ENCODE assay signal across 35 cellular contexts in the genomic region with DNA sequence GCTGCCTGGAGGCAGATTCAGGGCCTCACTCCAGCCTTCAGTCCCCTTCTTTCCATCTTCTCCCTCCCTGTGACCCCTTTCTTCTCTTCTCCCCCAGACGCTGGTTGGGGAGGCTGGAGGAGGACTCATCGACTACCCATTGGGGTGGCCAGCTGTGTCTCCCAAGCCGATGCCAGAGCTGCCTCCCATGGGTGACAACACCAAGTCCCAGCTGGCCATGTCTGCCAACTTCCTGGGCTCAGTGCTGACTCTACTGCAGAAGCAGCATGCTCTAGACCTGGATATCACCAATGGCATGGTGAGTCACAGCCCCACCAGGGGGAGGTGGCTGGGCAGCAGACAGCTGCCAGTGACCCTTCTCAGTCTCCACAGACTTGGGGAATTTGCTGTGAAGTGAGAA. TPM values are rescaled to one million over a fixed set of nuclear protein-coding genes. Genes with fewer than 3 reads are reported as not detected.
"Had no signal": no experiment of that assay in that cellular context is flagged by ENCODE, and none has a peak within 500 bp of the region (broad histone marks: within the 10 kb centered on the region; RNA-seq: fewer than 3 reads in every experiment).

No MANE protein-coding gene starts in this region.

- DNase-seq: activated CD4-positive, alpha-beta memory T cell treated with anti-CD3 and anti-CD28 coated beads, Interleukin-2, amount 10 ng/mL, durations not matched to agents 7 days and 5 days; activated CD4-positive, alpha-beta T cell treated with anti-CD3 and anti-CD28 coated beads for 1 hour; activated CD4-positive, alpha-beta T cell treated with anti-CD3 and anti-CD28 coated beads, Interleukin-2, amount 10 ng/mL, durations not matched to agents 7 days and 5 days; activated CD8-positive, alpha-beta memory T cell treated with anti-CD3 and anti-CD28 coated beads, Interleukin-2, amount 50 U/mL, for 48 hours; activated gamma-delta T cell; activated T-cell treated with anti-CD3 and anti-CD28 coated beads, Interleukin-2, amount 50 U/mL, for 24 hours; anterior cingulate cortex; dermis blood vessel endothelial cell; effector CD8-positive, alpha-beta T cell; gastrocnemius medialis; glutamatergic neuron; islet precursor cell; left cardiac atrium; left ventricle myocardium superior; ovary; retina; sigmoid colon; stimulated activated CD4-positive, alpha-beta T cell treated with anti-CD3 and anti-CD28 coated beads, Interleukin-1b, Interleukin-23, amount 100 ng/mL, for 48 hours; stimulated activated CD4-positive, alpha-beta T cell treated with anti-CD3 and anti-CD28 coated beads, Interleukin-4, amount 100 ng/mL, for 4 hours; stimulated activated CD8-positive, alpha-beta memory T cell treated with anti-CD3 and anti-CD28 coated beads, Interleukin-4, amount 100 ng/mL, for 48 hours; stimulated activated naive CD8-positive, alpha-beta T cell treated with anti-CD3 and anti-CD28 coated beads, Interleukin-15, amount 100 ng/mL, for 72 hours; substantia nigra; T-helper 17 cell; T1000; upper lobe of left lung had no signal

- ATAC-seq: gastrocnemius medialis; left cardiac atrium; left ventricle myocardium superior; stimulated activated memory B cell treated with anti-CD40 and anti-IgM and Interleukin-4, amounts not matched to agents 10 μg/mL and 1 μg/mL and 100 μg/mL, for 72 hours; stimulated activated naive CD8-positive, alpha-beta T cell treated with anti-CD3 and anti-CD28 coated beads, Interleukin-15, amount 100 ng/mL, for 72 hours; T-helper 17 cell; WTC11 had no signal

- H3K9me3 ChIP-seq: gastrocnemius medialis, neutrophil, ovary, prostate gland, sigmoid colon, upper lobe of left lung had no signal

- H3K4me3 ChIP-seq: gastrocnemius medialis, ovary, prostate gland, sigmoid colon, smooth muscle cell, upper lobe of left lung had no signal

- FAIRE-seq: bronchial epithelial cell had no signal

- H3K4me2 ChIP-seq: smooth muscle cell had no signal

- H3K4me1 ChIP-seq: gastrocnemius medialis, prostate gland, sigmoid colon had no signal

- H3K36me3 ChIP-seq: gastrocnemius medialis, neutrophil, ovary, prostate gland, sigmoid colon, upper lobe of left lung had no signal

- H3K27me3 ChIP-seq: gastrocnemius medialis, neutrophil, ovary, sigmoid colon, upper lobe of left lung had no signal

- H3K27ac ChIP-seq: gastrocnemius medialis, neutrophil, ovary, prostate gland, sigmoid colon, upper lobe of left lung had no signal

RNA-seq across cellular contexts. Expression of a gene that starts 12.9 kb away (rescaled TPM):
- total RNA-seq: activated CD4-positive, alpha-beta memory T cell treated with anti-CD3 and anti-CD28 coated beads, Interleukin-2, amount 10 ng/mL, durations not matched to agents 7 days and 5 days; activated CD4-positive, alpha-beta T cell treated with anti-CD3 and anti-CD28 coated beads, Interleukin-2, amount 10 ng/mL, durations not matched to agents 7 days and 5 days; bronchial epithelial cell; dermis blood vessel endothelial cell; epithelial cell of proximal tubule; gastrocnemius medialis; left cardiac atrium; left ventricle myocardium superior; lung microvascular endothelial cell; mucosa of gallbladder; ovary; sigmoid colon; smooth muscle cell; T-helper 17 cell; upper lobe of left lung; WTC11 had no signal
- polyA plus RNA-seq: ovary, sigmoid colon, smooth muscle cell had no signal

RNA-seq across cellular contexts. Expression of a gene that starts 38.7 kb away (rescaled TPM):
- total RNA-seq: activated CD4-positive, alpha-beta memory T cell treated with anti-CD3 and anti-CD28 coated beads, Interleukin-2, amount 10 ng/mL, durations not matched to agents 7 days and 5 days; activated CD4-positive, alpha-beta T cell treated with anti-CD3 and anti-CD28 coated beads, Interleukin-2, amount 10 ng/mL, durations not matched to agents 7 days and 5 days; bronchial epithelial cell; dermis blood vessel endothelial cell; epithelial cell of proximal tubule; gastrocnemius medialis; left cardiac atrium; left ventricle myocardium superior; lung microvascular endothelial cell; mucosa of gallbladder; prostate gland; sigmoid colon; smooth muscle cell; T-helper 17 cell; upper lobe of left lung; WTC11 had no signal
- polyA plus RNA-seq: adipose tissue, ovary, sigmoid colon, smooth muscle cell had no signal
